1 cellular context compared by ENCODE assay signal in the genomic region with DNA sequence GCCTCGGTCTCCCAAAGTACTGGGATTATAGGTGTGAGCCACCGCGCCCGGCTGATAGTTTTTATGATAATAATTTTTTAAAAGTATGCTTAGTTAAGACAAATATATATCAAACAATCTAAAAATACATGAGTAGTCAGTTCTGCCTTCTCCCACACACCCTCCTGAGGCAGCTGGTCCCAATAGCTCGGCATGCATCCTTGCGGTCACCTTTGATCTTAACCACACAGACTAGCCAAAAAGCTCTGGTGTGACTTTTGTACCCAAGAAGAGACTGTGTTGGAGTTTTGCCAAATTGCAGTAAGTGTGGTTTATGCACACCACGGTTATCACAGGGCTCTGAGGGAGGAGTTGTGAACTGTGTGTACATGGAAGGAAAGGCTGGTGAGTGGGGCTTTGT.
TF ChIP-seq lines count a peak whose summit lies in the region.

No MANE protein-coding gene starts in this region.

TF ChIP-seq in HepG2, 621 proteins besides CTCF, POLR2A, EP300 and RAD21 (continued from another document and continues in another):
- TF ChIP-seq CENPT (CRISPR knock-in tag; IDR thresholded peaks at IDR 0.05; ENCODE audit: low read depth) = no peak
- TF ChIP-seq NR2F2 (IDR thresholded peaks at IDR 0.05; ENCODE audit: borderline replicate concordance, low read depth) = peak; percentile 70; the same call in 1 of the 2 replicates
- peak; percentile 67 for TF ChIP-seq ASH2L (IDR thresholded peaks at IDR 0.05; ENCODE audit: insufficient read length, low read depth, low read length)
- no peak for TF ChIP-seq MNT (IDR thresholded peaks at IDR 0.05)
- TF ChIP-seq, protein P1, sequence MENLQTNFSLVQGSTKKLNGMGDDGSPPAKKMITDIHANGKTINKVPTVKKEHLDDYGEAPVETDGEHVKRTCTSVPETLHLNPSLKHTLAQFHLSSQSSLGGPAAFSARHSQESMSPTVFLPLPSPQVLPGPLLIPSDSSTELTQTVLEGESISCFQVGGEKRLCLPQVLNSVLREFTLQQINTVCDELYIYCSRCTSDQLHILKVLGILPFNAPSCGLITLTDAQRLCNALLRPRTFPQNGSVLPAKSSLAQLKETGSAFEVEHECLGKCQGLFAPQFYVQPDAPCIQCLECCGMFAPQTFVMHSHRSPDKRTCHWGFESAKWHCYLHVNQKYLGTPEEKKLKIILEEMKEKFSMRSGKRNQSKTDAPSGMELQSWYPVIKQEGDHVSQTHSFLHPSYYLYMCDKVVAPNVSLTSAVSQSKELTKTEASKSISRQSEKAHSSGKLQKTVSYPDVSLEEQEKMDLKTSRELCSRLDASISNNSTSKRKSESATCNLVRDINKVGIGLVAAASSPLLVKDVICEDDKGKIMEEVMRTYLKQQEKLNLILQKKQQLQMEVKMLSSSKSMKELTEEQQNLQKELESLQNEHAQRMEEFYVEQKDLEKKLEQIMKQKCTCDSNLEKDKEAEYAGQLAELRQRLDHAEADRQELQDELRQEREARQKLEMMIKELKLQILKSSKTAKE (CRISPR knock-in tag; IDR thresholded peaks at IDR 0.05; ENCODE audit: borderline replicate concordance) = peak; percentile 63; the same call in 1 of the 2 replicates
- TF ChIP-seq SOX13 (IDR thresholded peaks at IDR 0.05) = 0 out of 2 replicates have a peak, but pooled peaks have one; percentile 26
- TF ChIP-seq SOX13 (CRISPR knock-in tag; conservative IDR thresholded peaks at IDR 0.05 in 1 of 2, IDR thresholded peaks at IDR 0.05 in 1 of 2) = peak in 1 of 2 experiments; percentile 91; a peak in 2 of 4 replicates
- TF ChIP-seq ZNF18 (CRISPR knock-in tag; IDR thresholded peaks at IDR 0.05; ENCODE audit: insufficient replicate concordance) = peak; percentile 83
- TF ChIP-seq ADNP (CRISPR knock-in tag; IDR thresholded peaks at IDR 0.05) = no peak
- TF ChIP-seq, protein P2, sequence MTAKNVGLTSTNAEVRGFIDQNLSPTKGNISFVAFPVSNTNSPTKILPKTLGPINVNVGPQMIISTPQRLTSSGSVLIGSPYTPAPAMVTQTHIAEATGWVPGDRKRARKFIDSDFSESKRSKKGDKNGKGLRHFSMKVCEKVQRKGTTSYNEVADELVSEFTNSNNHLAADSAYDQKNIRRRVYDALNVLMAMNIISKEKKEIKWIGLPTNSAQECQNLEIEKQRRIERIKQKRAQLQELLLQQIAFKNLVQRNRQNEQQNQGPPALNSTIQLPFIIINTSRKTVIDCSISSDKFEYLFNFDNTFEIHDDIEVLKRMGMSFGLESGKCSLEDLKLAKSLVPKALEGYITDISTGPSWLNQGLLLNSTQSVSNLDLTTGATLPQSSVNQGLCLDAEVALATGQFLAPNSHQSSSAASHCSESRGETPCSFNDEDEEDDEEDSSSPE (CRISPR knock-in tag; IDR thresholded peaks at IDR 0.05) = 0 out of 2 replicates have a peak, but pooled peaks have one; percentile 19
- TF ChIP-seq, protein P3, sequence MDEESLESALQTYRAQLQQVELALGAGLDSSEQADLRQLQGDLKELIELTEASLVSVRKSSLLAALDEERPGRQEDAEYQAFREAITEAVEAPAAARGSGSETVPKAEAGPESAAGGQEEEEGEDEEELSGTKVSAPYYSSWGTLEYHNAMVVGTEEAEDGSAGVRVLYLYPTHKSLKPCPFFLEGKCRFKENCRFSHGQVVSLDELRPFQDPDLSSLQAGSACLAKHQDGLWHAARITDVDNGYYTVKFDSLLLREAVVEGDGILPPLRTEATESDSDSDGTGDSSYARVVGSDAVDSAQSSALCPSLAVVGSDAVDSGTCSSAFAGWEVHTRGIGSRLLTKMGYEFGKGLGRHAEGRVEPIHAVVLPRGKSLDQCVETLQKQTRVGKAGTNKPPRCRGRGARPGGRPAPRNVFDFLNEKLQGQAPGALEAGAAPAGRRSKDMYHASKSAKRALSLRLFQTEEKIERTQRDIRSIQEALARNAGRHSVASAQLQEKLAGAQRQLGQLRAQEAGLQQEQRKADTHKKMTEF (CRISPR knock-in tag; IDR thresholded peaks at IDR 0.05) = peak; percentile 59; the same call in 1 of the 2 replicates
- TF ChIP-seq, protein P4, sequence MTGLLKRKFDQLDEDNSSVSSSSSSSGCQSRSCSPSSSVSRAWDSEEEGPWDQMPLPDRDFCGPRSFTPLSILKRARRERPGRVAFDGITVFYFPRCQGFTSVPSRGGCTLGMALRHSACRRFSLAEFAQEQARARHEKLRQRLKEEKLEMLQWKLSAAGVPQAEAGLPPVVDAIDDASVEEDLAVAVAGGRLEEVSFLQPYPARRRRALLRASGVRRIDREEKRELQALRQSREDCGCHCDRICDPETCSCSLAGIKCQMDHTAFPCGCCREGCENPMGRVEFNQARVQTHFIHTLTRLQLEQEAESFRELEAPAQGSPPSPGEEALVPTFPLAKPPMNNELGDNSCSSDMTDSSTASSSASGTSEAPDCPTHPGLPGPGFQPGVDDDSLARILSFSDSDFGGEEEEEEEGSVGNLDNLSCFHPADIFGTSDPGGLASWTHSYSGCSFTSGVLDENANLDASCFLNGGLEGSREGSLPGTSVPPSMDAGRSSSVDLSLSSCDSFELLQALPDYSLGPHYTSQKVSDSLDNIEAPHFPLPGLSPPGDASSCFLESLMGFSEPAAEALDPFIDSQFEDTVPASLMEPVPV (CRISPR knock-in tag; IDR thresholded peaks at IDR 0.05) = peak; percentile 69; the same call in 1 of the 2 replicates
- TF ChIP-seq ZIK1 (CRISPR knock-in tag; IDR thresholded peaks at IDR 0.05; ENCODE audit: borderline replicate concordance, low read depth) = no peak
- peak; percentile 56; the same call in 1 of the 2 replicates for TF ChIP-seq ZFP1 (CRISPR knock-in tag; IDR thresholded peaks at IDR 0.05)
- no peak for TF ChIP-seq HOXD1 (CRISPR knock-in tag; IDR thresholded peaks at IDR 0.05)
- peak; percentile 25 to 30; a peak in 2 of 4 replicates for TF ChIP-seq MAFK (conservative IDR thresholded peaks at IDR 0.05 in 1 of 2, IDR thresholded peaks at IDR 0.05 in 1 of 2; ENCODE audit: low read length in 2 of 2)
- TF ChIP-seq ERF (CRISPR knock-in tag; IDR thresholded peaks at IDR 0.05) = peak; percentile 30; the same call in 1 of the 2 replicates
- peak; percentile 46; the same call in 1 of the 2 replicates for TF ChIP-seq SMC3 (IDR thresholded peaks at IDR 0.05; ENCODE audit: low read length)
- 0 out of 2 replicates have a peak, but pooled peaks have one; percentile 25 for TF ChIP-seq PRDM15 (CRISPR knock-in tag; IDR thresholded peaks at IDR 0.05)
- TF ChIP-seq NFIC (IDR thresholded peaks at IDR 0.05; ENCODE audit: low read length) = peak; percentile 95
- 0 out of 2 replicates have a peak, but pooled peaks have one; percentile 34 for TF ChIP-seq SP4 (CRISPR knock-in tag; IDR thresholded peaks at IDR 0.05)
- peak; percentile 68 for TF ChIP-seq CEBPG (CRISPR knock-in tag; IDR thresholded peaks at IDR 0.05)
- TF ChIP-seq MXD4 (CRISPR knock-in tag; IDR thresholded peaks at IDR 0.05) = no peak; the same call in 1 of the 2 replicates
- TF ChIP-seq TSC22D2 (CRISPR knock-in tag; IDR thresholded peaks at IDR 0.05; ENCODE audit: borderline replicate concordance) = no peak
- TF ChIP-seq TAF1 (CRISPR knock-in tag; IDR thresholded peaks at IDR 0.05) = no peak
- TF ChIP-seq PPARG (CRISPR knock-in tag; conservative IDR thresholded peaks at IDR 0.05) = peak; percentile 87
- TF ChIP-seq KDM2A (CRISPR knock-in tag; IDR thresholded peaks at IDR 0.05; ENCODE audit: borderline replicate concordance, low read depth) = peak; percentile 16; the same call in 1 of the 2 replicates
- peak; percentile 74; the same call in 1 of the 2 replicates for TF ChIP-seq HMG20B (CRISPR knock-in tag; conservative IDR thresholded peaks at IDR 0.05)
- peak; percentile 66; the same call in 1 of the 2 replicates for TF ChIP-seq DMAP1 (CRISPR knock-in tag; IDR thresholded peaks at IDR 0.05)
- TF ChIP-seq TCF7 (IDR thresholded peaks at IDR 0.05; ENCODE audit: low read depth) = peak; percentile 96
- TF ChIP-seq TFE3 (CRISPR knock-in tag; IDR thresholded peaks at IDR 0.05) = peak; percentile 48; the same call in 1 of the 2 replicates
- peak; percentile 72 for TF ChIP-seq NR2F6 (IDR thresholded peaks at IDR 0.05)
- TF ChIP-seq NR2F6 (CRISPR knock-in tag; IDR thresholded peaks at IDR 0.05) = peak; percentile 87
- peak; percentile 67; the same call in 1 of the 2 replicates for TF ChIP-seq ZSCAN29 (CRISPR knock-in tag; conservative IDR thresholded peaks at IDR 0.05)
- peak; percentile 34; the same call in 1 of the 2 replicates for TF ChIP-seq MIXL1 (CRISPR knock-in tag; IDR thresholded peaks at IDR 0.05)
- TF ChIP-seq TGIF2 (CRISPR knock-in tag; IDR thresholded peaks at IDR 0.05) = peak; percentile 80
- 0 out of 2 replicates have a peak, but pooled peaks have one; percentile 52 for TF ChIP-seq ZNF264 (CRISPR knock-in tag; IDR thresholded peaks at IDR 0.05)
- no peak for TF ChIP-seq TCF12 (IDR thresholded peaks at IDR 0.05)
- no peak; the same call in 1 of the 2 replicates for TF ChIP-seq TCF12 (CRISPR knock-in tag; IDR thresholded peaks at IDR 0.05)
- no peak for TF ChIP-seq ZNF468 (CRISPR knock-in tag; IDR thresholded peaks at IDR 0.05)
- peak; percentile 91; the same call in 1 of the 2 replicates for TF ChIP-seq NCOR1 (IDR thresholded peaks at IDR 0.05; ENCODE audit: borderline replicate concordance, low read length)
- TF ChIP-seq ZNF343 (CRISPR knock-in tag; IDR thresholded peaks at IDR 0.05) = no peak
- TF ChIP-seq ZNF44 (CRISPR knock-in tag; IDR thresholded peaks at IDR 0.05) = no peak
- peak; percentile 98 for TF ChIP-seq HNF4A (CRISPR knock-in tag; IDR thresholded peaks at IDR 0.05)
- TF ChIP-seq SOX6 (IDR thresholded peaks at IDR 0.05) = no peak
- peak; percentile 84 for TF ChIP-seq SOX6 (CRISPR knock-in tag; IDR thresholded peaks at IDR 0.05)
- TF ChIP-seq ZNF367 (CRISPR knock-in tag; IDR thresholded peaks at IDR 0.05; ENCODE audit: borderline replicate concordance) = no peak
